ENCODE assay signal across 1 cellular context in genomic region chr3:180601688-180602666, GRCh38.
TF ChIP-seq lines count a peak whose summit lies in the region.

TSS of gene TTC14 (plus strand) at chr3:180602163. CDS start at chr3:180602262, 99 bp downstream.

TF ChIP-seq in K562, 482 proteins besides CTCF, POLR2A, EP300 and RAD21 (continued from another document and continues in another):
- TF ChIP-seq PKNOX1 (IDR thresholded peaks at IDR 0.05): peak; percentile 73
- TF ChIP-seq RFX7 (CRISPR knock-in tag; IDR thresholded peaks at IDR 0.05): no peak
- no peak for TF ChIP-seq NR0B1 (IDR thresholded peaks at IDR 0.05; ENCODE audit: partially characterized antibody)
- no peak for TF ChIP-seq CGGBP1 (CRISPR knock-in tag; IDR thresholded peaks at IDR 0.05)
- TF ChIP-seq GTF3C2 (IDR thresholded peaks at IDR 0.05; ENCODE audit: borderline replicate concordance, extremely low read depth, insufficient read length): no peak
- TF ChIP-seq KDM5B (IDR thresholded peaks at IDR 0.05; ENCODE audit: insufficient replicate concordance, low read depth, low read length): peak; percentile 91
- no peak for TF ChIP-seq TOE1 (IDR thresholded peaks at IDR 0.05; ENCODE audit: borderline replicate concordance)
- TF ChIP-seq TOE1 (CRISPR knock-in tag; IDR thresholded peaks at IDR 0.05; ENCODE audit: borderline replicate concordance, low read depth): no peak
- peak; percentile 78; the same call in 1 of the 2 replicates for TF ChIP-seq ATF7 (IDR thresholded peaks at IDR 0.05)
- TF ChIP-seq TCFL5 (CRISPR knock-in tag; conservative IDR thresholded peaks at IDR 0.05): no peak
- no peak for TF ChIP-seq TAL1 (IDR thresholded peaks at IDR 0.05)
- no peak for TF ChIP-seq XRCC4 (IDR thresholded peaks at IDR 0.05; ENCODE audit: extremely low read depth, insufficient read depth, insufficient read length)
- peak; percentile 84; the same call in 1 of the 2 replicates for TF ChIP-seq MBD1 (CRISPR knock-in tag; IDR thresholded peaks at IDR 0.05)
- TF ChIP-seq ARNT (IDR thresholded peaks at IDR 0.05): no peak
- no peak for TF ChIP-seq GTF2B (IDR thresholded peaks at IDR 0.05; ENCODE audit: extremely low read depth, insufficient read length)
- TF ChIP-seq HOMEZ (CRISPR knock-in tag; IDR thresholded peaks at IDR 0.05): no peak
- no peak for TF ChIP-seq ZBED1 (IDR thresholded peaks at IDR 0.05)
- TF ChIP-seq NR2C1 (IDR thresholded peaks at IDR 0.05): peak; percentile 97
- peak; percentile 99 for TF ChIP-seq NR2C1 (tag; IDR thresholded peaks at IDR 0.05)
- no peak for TF ChIP-seq STAG1 (CRISPR knock-in tag; IDR thresholded peaks at IDR 0.05; ENCODE audit: borderline replicate concordance)
- TF ChIP-seq CEBPG (CRISPR knock-in tag; IDR thresholded peaks at IDR 0.05): peak; percentile 41; the same call in 1 of the 2 replicates
- TF ChIP-seq CEBPG (tag; conservative IDR thresholded peaks at IDR 0.05 in 1 of 2, IDR thresholded peaks at IDR 0.05 in 1 of 2): peak in 1 of 2 experiments; percentile 87; a peak in 3 of 4 replicates
- TF ChIP-seq HMBOX1 (IDR thresholded peaks at IDR 0.05): peak; percentile 40; the same call in 1 of the 2 replicates
- no peak for TF ChIP-seq MLX (CRISPR knock-in tag; conservative IDR thresholded peaks at IDR 0.05)
- 0 out of 2 replicates have a peak, but pooled peaks have one; percentile 37 for TF ChIP-seq ZNF143 (CRISPR knock-in tag; IDR thresholded peaks at IDR 0.05)
- no peak for TF ChIP-seq NCOA4 (IDR thresholded peaks at IDR 0.05; ENCODE audit: partially characterized antibody)
- no peak; the same call in none of the 2 replicates for TF ChIP-seq CBX5 (IDR thresholded peaks at IDR 0.05; ENCODE audit: borderline replicate concordance, low read depth)
- TF ChIP-seq SRSF3 (IDR thresholded peaks at IDR 0.05; ENCODE audit: insufficient read depth, low read length): no peak
- TF ChIP-seq ZNF445 (CRISPR knock-in tag; IDR thresholded peaks at IDR 0.05; ENCODE audit: low read depth): no peak
- TF ChIP-seq SMC3 (conservative IDR thresholded peaks at IDR 0.05; ENCODE audit: insufficient read depth, low read depth, low read length): no peak
- peak; percentile 88 for TF ChIP-seq ZFX (CRISPR knock-in tag; IDR thresholded peaks at IDR 0.05)
- TF ChIP-seq ERF (CRISPR knock-in tag; IDR thresholded peaks at IDR 0.05): no peak
- TF ChIP-seq SPI1 (IDR thresholded peaks at IDR 0.05; ENCODE audit: borderline replicate concordance, low read depth, low read length): no peak
- TF ChIP-seq ELF2 (CRISPR knock-in tag; IDR thresholded peaks at IDR 0.05): peak; percentile 94
- peak; percentile 72 for TF ChIP-seq SIN3B (IDR thresholded peaks at IDR 0.05; ENCODE audit: low read depth)
- no peak for TF ChIP-seq KLF6 (CRISPR knock-in tag; IDR thresholded peaks at IDR 0.05; ENCODE audit: borderline replicate concordance)
- no peak for TF ChIP-seq SREBF1 (IDR thresholded peaks at IDR 0.05; ENCODE audit: borderline replicate concordance, low read depth, low read length)
- TF ChIP-seq NELFE (IDR thresholded peaks at IDR 0.05; ENCODE audit: insufficient read depth, insufficient read length): no peak
- no peak for TF ChIP-seq SMAD3 (CRISPR knock-in tag; conservative IDR thresholded peaks at IDR 0.05)
- no peak for TF ChIP-seq ZNF277 (CRISPR knock-in tag; IDR thresholded peaks at IDR 0.05; ENCODE audit: borderline replicate concordance)
- TF ChIP-seq AFF4 (CRISPR knock-in tag; IDR thresholded peaks at IDR 0.05): no peak
- TF ChIP-seq RBM39 (optimal IDR thresholded peaks at IDR 0.05; ENCODE audit: low read depth, low read length): no peak
- TF ChIP-seq ELF4 (CRISPR knock-in tag; IDR thresholded peaks at IDR 0.05): peak; percentile 78; the same call in 1 of the 2 replicates
- TF ChIP-seq TCF3 (CRISPR knock-in tag; IDR thresholded peaks at IDR 0.05): no peak; the same call in none of the 2 replicates
- peak in 1 of 3 experiments; percentile 6 for TF ChIP-seq YY1 (IDR thresholded peaks at IDR 0.05; ENCODE audit: borderline replicate concordance in 1 of 3, control insufficient read depth in 1 of 3, extremely low read depth in 1 of 3, insufficient read depth in 3 of 3, insufficient read length in 1 of 3, insufficient replicate concordance in 2 of 3, low read depth in 1 of 3, low read length in 2 of 3)
- TF ChIP-seq E2F6 (IDR thresholded peaks at IDR 0.05; ENCODE audit: borderline replicate concordance in 1 of 2, extremely low read depth in 1 of 2, insufficient read depth in 1 of 2, insufficient read length in 1 of 2, low read depth in 1 of 2, low read length in 1 of 2, poor library complexity in 1 of 2, severe bottlenecking in 1 of 2): peak; percentile 18 to 30
